2 cellular contexts compared by ENCODE assay signal in genomic region chr11:94401773-94402265, GRCh38.
TF ChIP-seq lines count a peak whose summit lies in the region.

No MANE protein-coding gene starts in this region.

TF ChIP-seq in SK-N-SH, 30 proteins besides CTCF, POLR2A, EP300 and RAD21 (continued from another document):
- no peak for TF ChIP-seq REST (IDR thresholded peaks at IDR 0.05; ENCODE audit: low read depth, low read length)
- TF ChIP-seq JUND (IDR thresholded peaks at IDR 0.05): no peak
- no peak for TF ChIP-seq MEF2A (IDR thresholded peaks at IDR 0.05; ENCODE audit: borderline replicate concordance, low read depth)
- TF ChIP-seq ZBTB33 (IDR thresholded peaks at IDR 0.05; ENCODE audit: borderline replicate concordance, low read depth): no peak
- TF ChIP-seq SIN3A (IDR thresholded peaks at IDR 0.05; ENCODE audit: borderline replicate concordance, low read depth, low read length): no peak
- no peak for TF ChIP-seq POLR2AphosphoS5 (IDR thresholded peaks at IDR 0.05; ENCODE audit: low read depth, low read length)
- TF ChIP-seq USF1 (IDR thresholded peaks at IDR 0.05; ENCODE audit: borderline replicate concordance, low read depth): no peak
- TF ChIP-seq YY1 (IDR thresholded peaks at IDR 0.05; ENCODE audit: low read depth): no peak
- TF ChIP-seq RFX5 (IDR thresholded peaks at IDR 0.05; ENCODE audit: low read length): no peak
- no peak for TF ChIP-seq TCF12 (IDR thresholded peaks at IDR 0.05)
- no peak for TF ChIP-seq RCOR1 (IDR thresholded peaks at IDR 0.05; ENCODE audit: low read length)
- TF ChIP-seq NRF1 (IDR thresholded peaks at IDR 0.05; ENCODE audit: low read depth, low read length): no peak
- no peak for TF ChIP-seq FOXM1 (IDR thresholded peaks at IDR 0.05; ENCODE audit: low read depth)

TF ChIP-seq in SK-N-SH treated with all-trans-retinoic acid at 6 μM for 48 hours, 23 proteins besides CTCF, POLR2A, EP300 and RAD21 (continued from another document):
- TF ChIP-seq POU6F1 (CRISPR knock-in tag; IDR thresholded peaks at IDR 0.05; ENCODE audit: borderline replicate concordance, low read depth) (no peak), PATZ1 (CRISPR knock-in tag; IDR thresholded peaks at IDR 0.05; ENCODE audit: borderline replicate concordance) (no peak), ZNF565 (CRISPR knock-in tag; conservative IDR thresholded peaks at IDR 0.05; ENCODE audit: low read depth) (no peak), ZFP30 (CRISPR knock-in tag; IDR thresholded peaks at IDR 0.05) (no peak), ZFP3 (CRISPR knock-in tag; IDR thresholded peaks at IDR 0.05) (no peak), BACH2 (CRISPR knock-in tag; IDR thresholded peaks at IDR 0.05; ENCODE audit: borderline replicate concordance) (no peak), ZNF70 (CRISPR knock-in tag; IDR thresholded peaks at IDR 0.05) (no peak), ESRRG (CRISPR knock-in tag; IDR thresholded peaks at IDR 0.05) (no peak)
